In genomic region chr12:53463802-53464375, GRCh38 we compare ENCODE assay signal across 22 cellular contexts. TPM values are rescaled to one million over a fixed set of nuclear protein-coding genes. Genes with fewer than 3 reads are reported as not detected.
DNase-seq lines count a peak whose midpoint lies in the region; ATAC-seq and TF ChIP-seq lines count a peak whose summit lies in the region.
"Had no signal": no experiment of that assay in that cellular context is flagged by ENCODE, and none has a peak within 500 bp of the region (broad histone marks: within the 10 kb centered on the region; RNA-seq: fewer than 3 reads in every experiment).

No MANE protein-coding gene starts in this region.

- no peak overlapping the region; the same call in 1 of the 2 replicates for H3K27ac ChIP-seq in HEK293 (ENCODE audit: extremely low read depth, low read depth, low read length)
- H3K27ac ChIP-seq in mesodermal cell (ENCODE audit: low read depth, low read length, severe bottlenecking), result peak overlapping the region; percentile 8
- H3K27ac ChIP-seq: prostate gland, SJCRH30 had no signal

- 84 to 88% methylated on average over 3 to 4 of the region's 5 CpGs for WGBS in mesodermal cell (ENCODE audit: insufficient coverage in 2 of 2), 2 experiments
- 57 to 60% methylated on average over 5 of the region's 5 CpGs for WGBS in lower leg skin, 2 donors

- peaks cover 92% of the 10 kb centered on the region for H3K36me3 Mint-ChIP-seq in activated CD4-positive, alpha-beta T cell treated with anti-CD3 and anti-CD28 coated beads for 36 hours (ENCODE audit: low read depth)
- peaks cover 61% of the 10 kb centered on the region for H3K36me3 Mint-ChIP-seq in activated naive CD8-positive, alpha-beta T cell treated with anti-CD3 and anti-CD28 coated beads for 36 hours

- H3K9me3 ChIP-seq in HEK293 (ENCODE audit: control insufficient read depth, insufficient read depth, low read depth, low read length) (no peaks in the 10 kb centered on the region), mesodermal cell (ENCODE audit: control insufficient read depth, low read length) (no peaks in the 10 kb centered on the region)
- H3K9me3 ChIP-seq: BE2C, prostate gland, SJCRH30, testis had no signal

- intact Hi-C loops in activated CD4-positive, alpha-beta T cell treated with anti-CD3 and anti-CD28 coated beads for 36 hours (cut with DNase I, micrococcal nuclease), result loop anchor here (5.0 kb wide), 1 partner anchor 442 kb away; no protein-coding TSS in a partner anchor
- intact Hi-C loops in lower leg skin (cut with DNase I; ENCODE audit: low total_unique reads), result loop anchor here (10.0 kb wide), 1 partner anchor 51 kb away; no protein-coding TSS in a partner anchor

- no peak overlapping the region for H3K4me3 ChIP-seq in HEK293 (ENCODE audit: low read depth, low read length)
- H3K4me3 ChIP-seq in mesodermal cell (ENCODE audit: extremely low read depth, insufficient read depth, low read length, poor library complexity, severe bottlenecking), result no peak overlapping the region
- no peak overlapping the region for H3K4me3 ChIP-seq in lower leg skin (ENCODE audit: low read depth, poor library complexity, severe bottlenecking)
- H3K4me3 ChIP-seq: prostate gland, SJCRH30, testis had no signal

- no peak for TF ChIP-seq POLR2A in lower leg skin (IDR thresholded peaks at IDR 0.05)

- TF ChIP-seq CTCF in HEK293 (tag by site-specific recombination; IDR thresholded peaks at IDR 0.05) (no peak), lower leg skin (IDR thresholded peaks at IDR 0.05) (no peak)

- no peak overlapping the region for H3K4me3 Mint-ChIP-seq in activated CD4-positive, alpha-beta T cell treated with anti-CD3 and anti-CD28 coated beads for 36 hours
- no peak overlapping the region for H3K4me3 Mint-ChIP-seq in activated naive CD8-positive, alpha-beta T cell treated with anti-CD3 and anti-CD28 coated beads for 36 hours
- H3K4me3 Mint-ChIP-seq: activated naive CD4-positive, alpha-beta T cell treated with anti-CD3 and anti-CD28 coated beads, Interleukin-2, amount 50 U/mL, for 24 hours; nephron had no signal

- peak overlapping the region; percentile 40 for H3K27ac Mint-ChIP-seq in activated CD4-positive, alpha-beta T cell treated with anti-CD3 and anti-CD28 coated beads for 36 hours
- H3K27ac Mint-ChIP-seq in activated naive CD8-positive, alpha-beta T cell treated with anti-CD3 and anti-CD28 coated beads for 36 hours, result peak overlapping the region; percentile 57
- H3K27ac Mint-ChIP-seq: activated naive CD4-positive, alpha-beta T cell treated with anti-CD3 and anti-CD28 coated beads, Interleukin-2, amount 50 U/mL, for 24 hours; nephron had no signal

- DNase-seq in activated CD4-positive, alpha-beta T cell treated with anti-CD3 and anti-CD28 coated beads for 36 hours, result no peak
- DNase-seq in activated CD4-positive, alpha-beta T cell treated with anti-CD3 and anti-CD28 coated beads, Interleukin-2, amount 50 U/mL, for 1 hour, result no peak
- no peak for DNase-seq in activated naive CD8-positive, alpha-beta T cell treated with anti-CD3 and anti-CD28 coated beads for 36 hours
- DNase-seq in OCI-M2 (lab: John Stamatoyannopoulos, UW; ENCODE audit: unreplicated experiment), result no peak
- no peak for DNase-seq in lower leg skin (ENCODE audit: low spot score in 2 of 2)
- DNase-seq: 8988T, BE2C, glutamatergic neuron, Kasumi-1, NCI-H1105 treated with DMSO at 0.1 percent for 48 hours, NCI-H2171, NCI-H69, SJCRH30, testis had no signal

- H3K4me1 ChIP-seq in HEK293 (ENCODE audit: control insufficient read depth, insufficient read depth, low read length), result no peaks in the 10 kb centered on the region
- H3K4me1 ChIP-seq in mesodermal cell (ENCODE audit: control insufficient read depth, insufficient read depth, low read length, poor library complexity, severe bottlenecking), result peaks cover 13% of the 10 kb centered on the region
- H3K4me1 ChIP-seq: SJCRH30 had no signal

- POLR2A ChIA-PET in activated CD4-positive, alpha-beta T cell treated with anti-CD3 and anti-CD28 coated beads for 36 hours (lab: Charles Lee), result interaction anchor here (0.7 to 4.2 kb wide), 3 partner anchors 9 to 15 kb away, joined by 6 to 36 read pairs (median 19); no protein-coding TSS in a partner anchor
- POLR2A ChIA-PET in HEK293 (lab: Yijun Ruan, JAX), result interaction anchor here (0.6 to 1.5 kb wide), 7 partner anchors 10 to 142 kb away, joined by 3 to 6 read pairs (median 5); partner anchors contain the start of genes AAAS and TARBP2

- CTCF ChIA-PET in activated CD4-positive, alpha-beta T cell treated with anti-CD3 and anti-CD28 coated beads for 36 hours (lab: Charles Lee), result interaction anchor here (0.6 to 1.1 kb wide), 4 partner anchors 9 to 436 kb away, joined by 3 read pairs; partner anchors contain the start of gene MYG1
- CTCF ChIA-PET in HEK293 (lab: Yijun Ruan, JAX), result interaction anchor here (0.6 to 3.1 kb wide), 4 partner anchors 11 to 744 kb away, joined by 3 to 17 read pairs (median 4); no protein-coding TSS in a partner anchor

- H3K4me1 Mint-ChIP-seq in activated CD4-positive, alpha-beta T cell treated with anti-CD3 and anti-CD28 coated beads for 36 hours, result peaks cover 41% of the 10 kb centered on the region
- peaks cover 52% of the 10 kb centered on the region for H3K4me1 Mint-ChIP-seq in activated naive CD8-positive, alpha-beta T cell treated with anti-CD3 and anti-CD28 coated beads for 36 hours

- peak; percentile 53 for ATAC-seq in activated CD4-positive, alpha-beta T cell treated with anti-CD3 and anti-CD28 coated beads for 36 hours
- ATAC-seq in GM21723 (IDR thresholded peaks at IDR 0.05; ENCODE audit: unreplicated experiment), result no peak

- H3K36me3 ChIP-seq in HEK293 (ENCODE audit: control insufficient read depth in 2 of 2, insufficient read depth in 1 of 2, low read length in 2 of 2), result peaks cover 93 to 99% of the 10 kb centered on the region in 2 experiments
- peaks cover 98% of the 10 kb centered on the region for H3K36me3 ChIP-seq in mesodermal cell (ENCODE audit: control insufficient read depth, insufficient read depth, low read length)

- H3K27me3 Mint-ChIP-seq in activated CD4-positive, alpha-beta T cell treated with anti-CD3 and anti-CD28 coated beads for 36 hours, result no peaks in the 10 kb centered on the region
- H3K27me3 Mint-ChIP-seq in activated naive CD8-positive, alpha-beta T cell treated with anti-CD3 and anti-CD28 coated beads for 36 hours, result no peaks in the 10 kb centered on the region
- H3K27me3 Mint-ChIP-seq: activated naive CD4-positive, alpha-beta T cell treated with anti-CD3 and anti-CD28 coated beads, Interleukin-2, amount 50 U/mL, for 24 hours had no signal

- no peaks in the 10 kb centered on the region for H3K9me3 Mint-ChIP-seq in activated CD4-positive, alpha-beta T cell treated with anti-CD3 and anti-CD28 coated beads for 36 hours (ENCODE audit: low read depth)
- no peaks in the 10 kb centered on the region for H3K9me3 Mint-ChIP-seq in activated naive CD8-positive, alpha-beta T cell treated with anti-CD3 and anti-CD28 coated beads for 36 hours
- H3K9me3 Mint-ChIP-seq: activated naive CD4-positive, alpha-beta T cell treated with anti-CD3 and anti-CD28 coated beads, Interleukin-2, amount 50 U/mL, for 24 hours; nephron had no signal

TF ChIP-seq in HEK293, 187 proteins besides CTCF, POLR2A, EP300 and RAD21 (continues in another document):
- TF ChIP-seq HOXC10 (CRISPR knock-in tag; IDR thresholded peaks at IDR 0.05) (no peak), ZNF600 (tag by site-specific recombination; IDR thresholded peaks at IDR 0.05) (no peak)

RNA-seq across cellular contexts. Expression of gene PCBP2, which starts 12.0 kb away (rescaled TPM):
- 100 to 1,000 TPM; 881 to 999 TPM for total RNA-seq in activated CD4-positive, alpha-beta T cell treated with anti-CD3 and anti-CD28 coated beads for 36 hours
- 1,000 to 10,000 TPM; 1,052 to 1,089 TPM for total RNA-seq in activated naive CD8-positive, alpha-beta T cell treated with anti-CD3 and anti-CD28 coated beads for 36 hours
- 826 TPM for polyA plus RNA-seq in mesodermal cell (2013, experiment 1 of 2)
- 812 TPM for polyA plus RNA-seq in mesodermal cell (2013, experiment 2 of 2)
- 100 to 1,000 TPM; 343 to 507 (median 389) TPM for total RNA-seq in lower leg skin

RNA-seq across cellular contexts. Expression of gene PRR13, which starts 22.4 kb away (rescaled TPM):
- total RNA-seq in activated CD4-positive, alpha-beta T cell treated with anti-CD3 and anti-CD28 coated beads for 36 hours, result 100 to 1,000 TPM; 250 to 266 TPM
- 100 to 1,000 TPM; 221 to 247 TPM for total RNA-seq in activated naive CD8-positive, alpha-beta T cell treated with anti-CD3 and anti-CD28 coated beads for 36 hours
- 99.2 TPM for polyA plus RNA-seq in mesodermal cell (2013, experiment 1 of 2)
- 98.1 TPM for polyA plus RNA-seq in mesodermal cell (2013, experiment 2 of 2)
- 10 to 100 TPM; 33.2 to 62.6 (median 49.9) TPM for total RNA-seq in lower leg skin

RNA-seq across cellular contexts. Expression of gene MAP3K12, which starts 35.4 kb away (rescaled TPM):
- 10 to 100 TPM; 12.6 to 13.8 TPM for total RNA-seq in activated CD4-positive, alpha-beta T cell treated with anti-CD3 and anti-CD28 coated beads for 36 hours
- 1 to 10 TPM; 8.4 to 8.7 TPM for total RNA-seq in activated naive CD8-positive, alpha-beta T cell treated with anti-CD3 and anti-CD28 coated beads for 36 hours
- polyA plus RNA-seq in mesodermal cell (2013, experiment 1 of 2), result 24.9 TPM
- polyA plus RNA-seq in mesodermal cell (2013, experiment 2 of 2), result 22.2 TPM
- total RNA-seq in lower leg skin, result 10 to 100 TPM in 2 of 4 donors, 1 to 10 TPM in 2; 6.4 to 12.8 (median 9.4) TPM

RNA-seq across cellular contexts. Expression of gene TARBP2, which starts 37.2 kb away (rescaled TPM):
- 10 to 100 TPM; 28.3 to 30.2 TPM for total RNA-seq in activated CD4-positive, alpha-beta T cell treated with anti-CD3 and anti-CD28 coated beads for 36 hours
- 10 to 100 TPM; 41.0 to 47.3 TPM for total RNA-seq in activated naive CD8-positive, alpha-beta T cell treated with anti-CD3 and anti-CD28 coated beads for 36 hours
- polyA plus RNA-seq in mesodermal cell (2013, experiment 1 of 2), result 48.7 TPM
- 44.7 TPM for polyA plus RNA-seq in mesodermal cell (2013, experiment 2 of 2)
- 10 to 100 TPM; 25.9 to 34.1 (median 31.0) TPM for total RNA-seq in lower leg skin

RNA-seq across cellular contexts. Expression of gene AMHR2, which starts 40.2 kb away (rescaled TPM):
- not detected for total RNA-seq in activated CD4-positive, alpha-beta T cell treated with anti-CD3 and anti-CD28 coated beads for 36 hours
- not detected for total RNA-seq in activated naive CD8-positive, alpha-beta T cell treated with anti-CD3 and anti-CD28 coated beads for 36 hours
- polyA plus RNA-seq in mesodermal cell (2013, experiment 1 of 2), result 5.8 TPM
- 4.4 TPM for polyA plus RNA-seq in mesodermal cell (2013, experiment 2 of 2)
- under 1 TPM in 1 of 4 donors, not detected in 3; 0.62 TPM for total RNA-seq in lower leg skin
- total RNA-seq: lung microvascular endothelial cell, OCI-LY7 had no signal
